Comparison of ENCODE assay signal across 27 cellular contexts in genomic region chr10:24012249-24012803, GRCh38.
"Had no signal": no experiment of that assay in that cellular context is flagged by ENCODE, and none has a peak within 500 bp of the region (broad histone marks: within the 10 kb centered on the region; RNA-seq: fewer than 3 reads in every experiment).

No MANE protein-coding gene starts in this region.

- H3K4me3 ChIP-seq: adrenal gland, body of pancreas, esophagus muscularis mucosa, heart right ventricle, psoas muscle, sigmoid colon, upper lobe of left lung, vagina had no signal

- H2AFZ ChIP-seq: parathyroid adenoma had no signal

- H3K27ac Mint-ChIP-seq: activated CD4-positive, alpha-beta T cell treated with anti-CD3 and anti-CD28 coated beads for 36 hours; activated naive CD4-positive, alpha-beta T cell treated with anti-CD3 and anti-CD28 coated beads for 36 hours; activated naive CD8-positive, alpha-beta T cell treated with anti-CD3 and anti-CD28 coated beads for 36 hours; naive B cell; stimulated activated effector memory CD8-positive, alpha-beta T cell treated with anti-CD3 and anti-CD28 coated beads, Interleukin-12 subunit alpha, Interleukin-12 subunit beta, amount 100 ng/mL, for 72 hours; stimulated activated naive CD8-positive, alpha-beta T cell treated with anti-CD3 and anti-CD28 coated beads, Interleukin-15, Interleukin-2, amounts not matched to agents 100 ng/mL and 50 ng/mL, for 24 hours had no signal

- ATAC-seq: activated CD4-positive, alpha-beta T cell treated with anti-CD3 and anti-CD28 coated beads for 36 hours; body of pancreas; foreskin keratinocyte; heart right ventricle; left ventricle myocardium superior; psoas muscle; stimulated activated effector memory CD8-positive, alpha-beta T cell treated with anti-CD3 and anti-CD28 coated beads, Interleukin-12 subunit alpha, Interleukin-12 subunit beta, amount 100 ng/mL, for 72 hours had no signal

- H3K27ac ChIP-seq: adrenal gland, body of pancreas, esophagus muscularis mucosa, foreskin keratinocyte, heart right ventricle, parathyroid adenoma, psoas muscle, sigmoid colon, upper lobe of left lung, vagina had no signal

- H3K36me3 ChIP-seq: adrenal gland, esophagus muscularis mucosa, heart right ventricle, sigmoid colon, upper lobe of left lung, vagina had no signal

- H3K9ac ChIP-seq: parathyroid adenoma had no signal

- H3K79me2 ChIP-seq: parathyroid adenoma had no signal

- H3K9me3 ChIP-seq: adrenal gland, body of pancreas, esophagus muscularis mucosa, heart right ventricle, psoas muscle, sigmoid colon, upper lobe of left lung, vagina had no signal

- H3K9me3 Mint-ChIP-seq: stimulated activated naive CD8-positive, alpha-beta T cell treated with anti-CD3 and anti-CD28 coated beads, Interleukin-15, Interleukin-2, amounts not matched to agents 100 ng/mL and 50 ng/mL, for 24 hours had no signal

- H3K4me3 Mint-ChIP-seq: activated CD4-positive, alpha-beta T cell treated with anti-CD3 and anti-CD28 coated beads for 36 hours; activated naive CD4-positive, alpha-beta T cell treated with anti-CD3 and anti-CD28 coated beads for 36 hours; activated naive CD8-positive, alpha-beta T cell treated with anti-CD3 and anti-CD28 coated beads for 36 hours; naive B cell; neural crest cell; stimulated activated effector memory CD8-positive, alpha-beta T cell treated with anti-CD3 and anti-CD28 coated beads, Interleukin-12 subunit alpha, Interleukin-12 subunit beta, amount 100 ng/mL, for 72 hours; stimulated activated naive CD8-positive, alpha-beta T cell treated with anti-CD3 and anti-CD28 coated beads, Interleukin-15, Interleukin-2, amounts not matched to agents 100 ng/mL and 50 ng/mL, for 24 hours had no signal

- H3K4me1 Mint-ChIP-seq: activated CD4-positive, alpha-beta T cell treated with anti-CD3 and anti-CD28 coated beads for 36 hours; activated naive CD8-positive, alpha-beta T cell treated with anti-CD3 and anti-CD28 coated beads for 36 hours; naive B cell; stimulated activated effector memory CD8-positive, alpha-beta T cell treated with anti-CD3 and anti-CD28 coated beads, Interleukin-12 subunit alpha, Interleukin-12 subunit beta, amount 100 ng/mL, for 72 hours had no signal

- H3K27me3 ChIP-seq: adrenal gland, body of pancreas, esophagus muscularis mucosa, heart right ventricle, sigmoid colon, upper lobe of left lung, vagina had no signal

- DNase-seq: activated CD4-positive, alpha-beta T cell treated with anti-CD3 and anti-CD28 coated beads for 36 hours; activated CD4-positive, CD25-positive, alpha-beta regulatory T cell; activated effector memory CD4-positive, alpha-beta T cell treated with anti-CD3 and anti-CD28 coated beads, Interleukin-2, amount 50 U/mL, for 16 hours; activated naive CD4-positive, alpha-beta T cell treated with anti-CD3 and anti-CD28 coated beads for 36 hours; activated naive CD8-positive, alpha-beta T cell treated with anti-CD3 and anti-CD28 coated beads for 36 hours; adrenal gland; aorta; body of pancreas; dermis blood vessel endothelial cell; effector CD4-positive, alpha-beta T cell; foreskin keratinocyte; heart right ventricle; islet precursor cell; left ventricle myocardium superior; naive B cell; occipital lobe; psoas muscle; sigmoid colon; small intestine; stimulated activated CD4-positive, alpha-beta T cell treated with anti-CD3 and anti-CD28 coated beads, Interleukin-4, amount 100 ng/mL, for 24 hours; upper lobe of left lung had no signal

- H3K36me3 Mint-ChIP-seq: naive B cell; stimulated activated effector memory CD8-positive, alpha-beta T cell treated with anti-CD3 and anti-CD28 coated beads, Interleukin-12 subunit alpha, Interleukin-12 subunit beta, amount 100 ng/mL, for 72 hours had no signal

- H3K4me1 ChIP-seq: body of pancreas, upper lobe of left lung, vagina had no signal
